18 cellular contexts compared by ENCODE assay signal in the genomic region with DNA sequence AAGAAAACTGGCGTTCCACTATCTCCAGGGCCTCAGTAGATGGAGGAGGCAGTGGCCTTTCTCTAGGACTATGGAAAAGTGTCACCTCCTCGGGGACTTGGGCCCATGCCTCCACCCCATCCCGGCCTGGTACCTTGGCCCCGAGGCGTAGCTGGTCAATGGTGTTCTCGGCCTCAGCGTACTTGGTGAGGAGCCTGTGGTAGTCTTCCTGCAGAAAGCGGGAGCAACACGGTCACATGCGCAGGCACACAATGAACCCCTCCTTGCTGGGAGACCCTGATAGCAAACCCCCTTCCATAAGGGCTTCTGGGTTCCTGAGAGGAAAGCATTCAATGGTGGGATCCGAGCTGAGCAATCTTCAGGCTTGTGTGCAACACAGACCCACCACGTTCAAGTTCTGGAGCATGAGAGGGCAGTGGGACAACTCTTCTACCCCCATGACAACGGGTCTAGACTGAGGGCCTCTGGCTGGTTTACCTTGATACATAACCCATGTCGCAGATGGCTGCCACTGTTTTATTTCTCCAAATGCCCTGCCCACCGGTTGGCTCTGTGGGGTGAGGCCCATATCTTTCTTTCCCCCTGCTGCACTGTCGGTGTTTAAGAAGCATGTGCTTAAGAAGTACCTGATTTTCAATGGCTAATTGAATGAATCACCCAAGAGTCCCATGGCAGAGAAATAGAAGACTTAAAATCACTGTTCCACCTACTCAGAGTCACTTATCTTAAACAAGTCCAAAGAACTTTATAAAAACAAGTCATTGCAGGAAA. TPM values are rescaled to one million over a fixed set of nuclear protein-coding genes. Genes with fewer than 3 reads are reported as not detected.
DNase-seq lines count a peak whose midpoint lies in the region; ATAC-seq and TF ChIP-seq lines count a peak whose summit lies in the region.
"Had no signal": no experiment of that assay in that cellular context is flagged by ENCODE, and none has a peak within 500 bp of the region (broad histone marks: within the 10 kb centered on the region; RNA-seq: fewer than 3 reads in every experiment).

No MANE protein-coding gene starts in this region.

- ATAC-seq in GM18909 (IDR thresholded peaks at IDR 0.05; ENCODE audit: poor library complexity, unreplicated experiment) (no peak), left ventricle myocardium superior (no peak)
- ATAC-seq: esophagus mucosa had no signal

- H3K9me3 ChIP-seq in OCI-LY3 (ENCODE audit: insufficient read depth, low read length) (no peaks in the 10 kb centered on the region), colonic mucosa (no peaks in the 10 kb centered on the region), stomach (no peaks in the 10 kb centered on the region)
- H3K9me3 ChIP-seq: heart right ventricle, right lobe of liver, suprapubic skin had no signal

- no peak for TF ChIP-seq POLR2A in stomach (IDR thresholded peaks at IDR 0.05)

- peak overlapping the region; percentile 65; the same call in 1 of the 2 replicates for H3K4me2 ChIP-seq in OCI-LY3 (ENCODE audit: low read length)

- H4K20me1 ChIP-seq in OCI-LY3 (ENCODE audit: insufficient read depth, low read length) = peaks cover 19% of the 10 kb centered on the region; the same call in 1 of the 2 replicates

- H3K27ac ChIP-seq in OCI-LY3 (ENCODE audit: low read length) = peak overlapping the region; percentile 96
- peak overlapping the region; percentile 65 for H3K27ac ChIP-seq in colonic mucosa
- peak overlapping the region in 3 of 5 donors; percentile 71 to 83 (median 82) for H3K27ac ChIP-seq in stomach
- H3K27ac ChIP-seq: suprapubic skin, VCaP had no signal

- peak; percentile 36 for DNase-seq in activated CD4-positive, alpha-beta T cell treated with anti-CD3 and anti-CD28 coated beads for 48 hours
- no peak for DNase-seq in activated CD4-positive, alpha-beta T cell treated with anti-CD3 and anti-CD28 coated beads for 4 hours
- DNase-seq in colonic mucosa = no peak
- DNase-seq in stomach = no peak
- no peak for DNase-seq in cerebellar cortex (ENCODE audit: low spot score)
- no peak for DNase-seq in left ventricle myocardium superior
- DNase-seq: central memory CD4-positive, alpha-beta T cell; heart right ventricle; IMR-90; NCI-H774 had no signal

- no peak overlapping the region for H2AFZ ChIP-seq in OCI-LY3 (ENCODE audit: low read depth, low read length)

- H3K4me3 ChIP-seq in OCI-LY3 (ENCODE audit: low read length) (no peak overlapping the region), colonic mucosa (no peak overlapping the region), stomach (no peak overlapping the region)
- H3K4me3 ChIP-seq: right lobe of liver, suprapubic skin had no signal

- peak overlapping the region; percentile 88; the same call in 1 of the 2 replicates for H3K9ac ChIP-seq in OCI-LY3 (ENCODE audit: low read length)
- no peak overlapping the region for H3K9ac ChIP-seq in colonic mucosa (ENCODE audit: low read depth in 2 of 2, low read length in 2 of 2)

- 85 to 91% (median 90%) methylated on average over 16 of the region's 16 CpGs for WGBS in stomach, 5 donors

- intact Hi-C loops in colonic mucosa (cut with DNase I) = no loop called here
- intact Hi-C loops in stomach (cut with DNase I; ENCODE audit: low total_unique reads) = no loop called here
- intact Hi-C loops in left ventricle myocardium superior (cut with micrococcal nuclease) = no loop called here

- TF ChIP-seq CTCF in OCI-LY3 (IDR thresholded peaks at IDR 0.05; ENCODE audit: low read depth, low read length) (no peak), colonic mucosa (IDR thresholded peaks at IDR 0.05) (no peak), stomach (IDR thresholded peaks at IDR 0.05) (no peak)

- H3K4me1 ChIP-seq in OCI-LY3 (ENCODE audit: low read length) = peaks cover 72% of the 10 kb centered on the region
- H3K4me1 ChIP-seq in colonic mucosa = no peaks in the 10 kb centered on the region
- H3K4me1 ChIP-seq in stomach = peaks cover 15 to 91% (median 26%) of the 10 kb centered on the region in 4 donors
- H3K4me1 ChIP-seq: right lobe of liver had no signal

- no peak for TF ChIP-seq EP300 in stomach (IDR thresholded peaks at IDR 0.05)

- peaks cover 73% of the 10 kb centered on the region for H3K36me3 ChIP-seq in OCI-LY3 (replicated peaks; ENCODE audit: low read depth, low read length)
- peaks cover 7% of the 10 kb centered on the region for H3K36me3 ChIP-seq in colonic mucosa
- H3K36me3 ChIP-seq in stomach = peaks cover 28 to 96% (median 92%) of the 10 kb centered on the region in 4 donors

- H3K27me3 ChIP-seq in OCI-LY3 (ENCODE audit: low read depth, low read length) (no peaks in the 10 kb centered on the region), colonic mucosa (no peaks in the 10 kb centered on the region), stomach (no peaks in the 10 kb centered on the region)
- H3K27me3 ChIP-seq: heart right ventricle, right lobe of liver, suprapubic skin had no signal

- peaks cover 82% of the 10 kb centered on the region for H3K79me2 ChIP-seq in OCI-LY3 (ENCODE audit: low read length)

RNA-seq across cellular contexts. Expression of a gene that starts 13.6 kb away (rescaled TPM):
- total RNA-seq in colonic mucosa (10 to 100 TPM; 26.9 to 44.9 TPM), stomach (10 to 100 TPM; 13.4 to 85.8 (median 31.0) TPM), left ventricle myocardium superior (5.1 TPM)
- polyA plus RNA-seq in stomach = 10 to 100 TPM; 12.2 to 13.6 (median 12.3) TPM

RNA-seq across cellular contexts. Expression of a gene that starts 44.5 kb away (rescaled TPM):
- total RNA-seq in colonic mucosa (1 to 10 TPM in 1 of 2 donors, not detected in 1; 2.4 TPM), stomach (1 to 10 TPM in 2 of 5 donors, not detected in 3; 1.2 to 2.0 TPM), left ventricle myocardium superior (not detected)
- polyA plus RNA-seq in stomach = 10 to 100 TPM in 1 of 3 donors, 1 to 10 TPM in 1, not detected in 1; 4.9 to 17.1 TPM
- total RNA-seq: A172, heart right ventricle, IMR-90, myocyte had no signal
- polyA plus RNA-seq: IMR-90 had no signal

RNA-seq across cellular contexts. Expression of a gene that starts 51.2 kb away (rescaled TPM):
- 10 to 100 TPM in 1 of 2 donors, not detected in 1; 10.3 TPM for total RNA-seq in colonic mucosa
- total RNA-seq in stomach = 1 to 10 TPM in 2 of 5 donors, not detected in 3; 1.6 to 2.2 TPM
- 10 to 100 TPM in 1 of 3 donors, 1 to 10 TPM in 2; 2.9 to 14.8 (median 3.9) TPM for polyA plus RNA-seq in stomach
- total RNA-seq in left ventricle myocardium superior = not detected
- total RNA-seq: A172, myocyte had no signal
- polyA plus RNA-seq: IMR-90 had no signal
